In the genomic region with DNA sequence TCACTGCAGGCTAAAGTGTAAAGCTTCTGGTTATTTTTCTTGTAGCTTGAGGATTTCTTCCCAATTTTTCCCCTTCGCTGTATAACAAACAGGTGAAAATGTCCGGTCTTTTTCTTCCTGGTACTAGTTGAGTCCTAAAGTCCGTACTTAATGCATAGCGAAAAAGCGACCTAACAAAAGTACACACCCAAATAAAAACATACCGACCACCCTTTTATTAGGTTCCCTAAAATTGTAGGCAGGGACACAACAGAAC, we compare ENCODE assay signal across 8 cellular contexts. TPM values are rescaled to one million over a fixed set of nuclear protein-coding genes. Genes with fewer than 3 reads are reported as not detected.
DNase-seq lines count a peak whose midpoint lies in the region; ATAC-seq and TF ChIP-seq lines count a peak whose summit lies in the region.

No MANE protein-coding gene starts in this region.

- peaks cover 20% of the 10 kb centered on the region; the same call in 1 of the 2 replicates for H4K20me1 ChIP-seq in IMR-90 (ENCODE audit: insufficient read depth, low read length)

- BruUV-seq in A673 (replicated peaks; lab: Mats Ljungman, UMichigan) = no TSS peak
- no TSS peak for BruUV-seq in IMR-90 (replicated peaks; lab: Mats Ljungman, UMichigan)

- POLR2A ChIA-PET in A673 (lab: Charles Lee; ENCODE audit: low non-redundant PET) = interaction anchor here (0.5 to 0.6 kb wide), 2 partner anchors 213 to 728 kb away, joined by 3 to 10 read pairs; no protein-coding TSS in a partner anchor
- POLR2A ChIA-PET in IMR-90 (lab: Charles Lee; ENCODE audit: unreplicated experiment) = no interaction called here

- peak overlapping the region; percentile 80 for H3K27ac Mint-ChIP-seq in central memory CD8-positive, alpha-beta T cell (ENCODE audit: low read depth)

- H3K36me3 ChIP-seq in A673 (ENCODE audit: insufficient read depth, low read length, poor library complexity, severe bottlenecking) = peaks cover 12% of the 10 kb centered on the region
- H3K36me3 ChIP-seq in IMR-90 (ENCODE audit: control insufficient read depth, insufficient read depth, low read length) = peaks cover 9% of the 10 kb centered on the region
- peaks cover 11 to 27% of the 10 kb centered on the region in 2 donors for H3K36me3 ChIP-seq in muscle layer of duodenum (ENCODE audit: control insufficient read depth in 1 of 2, insufficient read depth in 2 of 2, low read length in 2 of 2)

- H3K36me3 Mint-ChIP-seq in central memory CD8-positive, alpha-beta T cell (ENCODE audit: insufficient read depth) = peaks cover 23% of the 10 kb centered on the region

- H2BK15ac ChIP-seq in IMR-90 (ENCODE audit: low read depth, low read length) = peak overlapping the region; percentile 37; the same call in 1 of the 3 replicates

- H2AFZ ChIP-seq in IMR-90 (replicated peaks; ENCODE audit: low read length, poor library complexity) = peak overlapping the region; percentile 93

- H3K14ac ChIP-seq in IMR-90 (replicated peaks; ENCODE audit: low read depth, low read length) = peak overlapping the region; percentile 96; the same call in 1 of the 2 replicates

- ATAC-seq in IMR-90 (ENCODE audit: low read depth) = no peak
- ATAC-seq in central memory CD8-positive, alpha-beta T cell (replicated peaks; ENCODE audit: extremely low read depth, poor library complexity, severe bottlenecking) = no peak
- no peak for ATAC-seq in HG03342 (IDR thresholded peaks at IDR 0.05; ENCODE audit: unreplicated experiment)
- no peak for ATAC-seq in GM19395 (IDR thresholded peaks at IDR 0.05; ENCODE audit: unreplicated experiment)

- no peaks in the 10 kb centered on the region for H3K9me3 Mint-ChIP-seq in central memory CD8-positive, alpha-beta T cell

- no peak overlapping the region; the same call in 1 of the 2 replicates for H4K5ac ChIP-seq in IMR-90 (ENCODE audit: low read depth, low read length)

- peak overlapping the region; percentile 80 for H3K4me3 ChIP-seq in A673 (ENCODE audit: low read depth, low read length, poor library complexity, severe bottlenecking)
- peak overlapping the region; percentile 84 for H3K4me3 ChIP-seq in IMR-90 (ENCODE audit: insufficient read depth, low read depth, low read length)
- peak overlapping the region; percentile 81 to 94 for H3K4me3 ChIP-seq in muscle layer of duodenum (ENCODE audit: low read depth in 1 of 2, low read length in 2 of 2)

- peak overlapping the region; percentile 97; the same call in 1 of the 2 replicates for H3K4ac ChIP-seq in IMR-90 (ENCODE audit: low read depth, low read length)

- H3K4me3 Mint-ChIP-seq in central memory CD8-positive, alpha-beta T cell = peak overlapping the region; percentile 91

- no peaks in the 10 kb centered on the region for H3K9me1 ChIP-seq in IMR-90 (ENCODE audit: insufficient read depth, low read length)

- H3K79me1 ChIP-seq in IMR-90 (ENCODE audit: low read depth in 1 of 2, low read length in 2 of 2) = peaks cover 27 to 66% of the 10 kb centered on the region in 2 experiments

- H3K9me3 ChIP-seq in A673 (ENCODE audit: low read depth, low read length, poor library complexity, severe bottlenecking) (no peaks in the 10 kb centered on the region), IMR-90 (ENCODE audit: control insufficient read depth, insufficient read depth, low read length) (no peaks in the 10 kb centered on the region), muscle layer of duodenum (ENCODE audit: control insufficient read depth in 1 of 2, low read length in 2 of 2) (no peaks in the 10 kb centered on the region)

- no peak for TF ChIP-seq POLR2A in IMR-90 (IDR thresholded peaks at IDR 0.05; ENCODE audit: low read depth, low read length)

- in situ Hi-C loops in IMR-90 (cut with MboI; ENCODE audit: low sequenced_read_pairs) = no loop called here

- dilution Hi-C loops in IMR-90 (cut with HindIII; ENCODE audit: low sequenced_read_pairs, unreplicated experiment) = no loop called here

- no peaks in the 10 kb centered on the region for H3K27me3 Mint-ChIP-seq in central memory CD8-positive, alpha-beta T cell

- no peak for DNase-seq in A673 (ENCODE audit: low spot score)
- DNase-seq in IMR-90 = no peak
- DNase-seq in central memory CD8-positive, alpha-beta T cell (ENCODE audit: low spot score in 2 of 2) = no peak
- no peak for DNase-seq in SKM-1 treated with dmso at 0.1 percent for 144 hours (lab: John Stamatoyannopoulos, UW; ENCODE audit: unreplicated experiment)
- no peak for DNase-seq in midbrain (lab: John Stamatoyannopoulos, UW)

- H2AK5ac ChIP-seq in IMR-90 (ENCODE audit: low read depth, low read length) = no peak overlapping the region

- no peak for TF ChIP-seq RAD21 in IMR-90 (IDR thresholded peaks at IDR 0.05; ENCODE audit: low read length)

- peak overlapping the region; percentile 92 for H3K27ac ChIP-seq in A673 (ENCODE audit: low read depth, low read length, poor library complexity, severe bottlenecking)
- H3K27ac ChIP-seq in IMR-90 (ENCODE audit: insufficient read depth, low read length) = peak overlapping the region; percentile 94; the same call in 1 of the 2 replicates
- peak overlapping the region; percentile 89 for H3K27ac ChIP-seq in muscle layer of duodenum (ENCODE audit: low read length)

- no peak overlapping the region for H2BK20ac ChIP-seq in IMR-90 (ENCODE audit: low read depth, low read length)

- H3K23ac ChIP-seq in IMR-90 (ENCODE audit: low read depth, low read length) = peak overlapping the region; percentile 97

- H3K27me3 ChIP-seq in A673 (replicated peaks; ENCODE audit: insufficient read depth, low read depth, low read length, poor library complexity) (no peaks in the 10 kb centered on the region), IMR-90 (ENCODE audit: control insufficient read depth, insufficient read depth, low read length) (no peaks in the 10 kb centered on the region), muscle layer of duodenum (ENCODE audit: low read depth, low read length) (no peaks in the 10 kb centered on the region)

- H3K56ac ChIP-seq in IMR-90 (ENCODE audit: extremely low read depth, insufficient read depth, low read length) = peak overlapping the region; percentile 98; the same call in 1 of the 2 replicates

- H2AK9ac ChIP-seq in IMR-90 (replicated peaks; ENCODE audit: low read depth, low read length, poor library complexity) = peak overlapping the region; percentile 86

- TF ChIP-seq CTCF in A673 (conservative IDR thresholded peaks at IDR 0.05; ENCODE audit: low read depth, low read length) = no peak
- no peak for TF ChIP-seq CTCF in IMR-90 (conservative IDR thresholded peaks at IDR 0.05; ENCODE audit: low read depth, low read length)

- peak overlapping the region; percentile 89 for H3K4me2 ChIP-seq in IMR-90 (ENCODE audit: low read depth, low read length)

- H3K4me1 Mint-ChIP-seq in central memory CD8-positive, alpha-beta T cell = peaks cover 55% of the 10 kb centered on the region

- H4K91ac ChIP-seq in IMR-90 (ENCODE audit: insufficient read depth, low read depth, low read length) = peak overlapping the region; percentile 93; the same call in 1 of the 2 replicates

- no CpG with 5 or more reads among the region's 6 CpGs for WGBS in IMR-90 (ENCODE audit: extremely low coverage in 2 of 2, insufficient read length in 1 of 2), 2 experiments

- CTCF ChIA-PET in A673 (lab: Charles Lee) = interaction anchor here (0.8 to 1.3 kb wide), 2 partner anchors 159 to 313 kb away, joined by 3 read pairs; no protein-coding TSS in a partner anchor
- CTCF ChIA-PET in IMR-90 (lab: Yijun Ruan, JAX) = no interaction called here

- H2BK5ac ChIP-seq in IMR-90 (ENCODE audit: low read depth, low read length, poor library complexity, severe bottlenecking) = peak overlapping the region; percentile 84

- H3K9ac ChIP-seq in IMR-90 (ENCODE audit: low read depth, low read length) = peak overlapping the region; percentile 88; the same call in 1 of the 2 replicates

- peak overlapping the region; percentile 31; the same call in 1 of the 2 replicates for H2BK120ac ChIP-seq in IMR-90 (ENCODE audit: low read depth, low read length)

- no peak overlapping the region for H3K18ac ChIP-seq in IMR-90 (ENCODE audit: low read depth, low read length)

- H4K8ac ChIP-seq in IMR-90 (ENCODE audit: low read depth in 2 of 2, low read length in 2 of 2) = peak overlapping the region; percentile 82 to 97

- intact Hi-C loops in A673 (cut with micrococcal nuclease; ENCODE audit: unreplicated experiment) (no loop called here), IMR-90 (cut with micrococcal nuclease) (loop anchor here (2.0 kb wide), 2 partner anchors 53 to 159 kb away; no protein-coding TSS in a partner anchor)

- H3K4me1 ChIP-seq in A673 (ENCODE audit: insufficient read depth, low read length, poor library complexity, severe bottlenecking) (peaks cover 30% of the 10 kb centered on the region), IMR-90 (ENCODE audit: control insufficient read depth, insufficient read depth, low read length) (peaks cover 4% of the 10 kb centered on the region; the same call in 1 of the 2 replicates), muscle layer of duodenum (ENCODE audit: control insufficient read depth in 1 of 2, insufficient read depth in 2 of 2, low read length in 2 of 2) (peaks cover 0 to 29% of the 10 kb centered on the region in 2 donors)

TF ChIP-seq in IMR-90, 13 proteins besides CTCF, POLR2A, EP300 and RAD21 (continues in another document):
- TF ChIP-seq CEBPB (IDR thresholded peaks at IDR 0.05; ENCODE audit: low read depth, low read length) (no peak), FOS (IDR thresholded peaks at IDR 0.05; ENCODE audit: low read depth, low read length) (no peak), MXI1 (IDR thresholded peaks at IDR 0.05; ENCODE audit: borderline replicate concordance, low read depth, low read length) (no peak), BHLHE40 (IDR thresholded peaks at IDR 0.05; ENCODE audit: low read depth, low read length) (no peak)

RNA-seq across cellular contexts. Expression of gene BTF3L4, which starts 0.3 kb away (rescaled TPM):
- total RNA-seq in A673 (2021) (84.4 and 87.0 TPM in 2 replicates), IMR-90 (2012; rRNA removed) (41.2 and 46.4 TPM in 2 replicates)
- polyA plus RNA-seq in IMR-90 (2012; rRNA removed) = 29.3 and 34.5 TPM in 2 replicates
- 4.9 and 8.1 TPM in 2 replicates for polyA plus RNA-seq in IMR-90 (2012; cell fraction: cytosol; rRNA removed)
- polyA plus RNA-seq in IMR-90 (2012; cell fraction: nucleus; rRNA removed; ENCODE audit: low replicate concordance) = 1.7 and 22.0 TPM in 2 replicates

RNA-seq across cellular contexts. Expression of gene TXNDC12, which starts 0.8 kb away (rescaled TPM):
- 56.0 and 70.1 TPM in 2 replicates for total RNA-seq in A673 (2021)
- 29.9 and 35.3 TPM in 2 replicates for total RNA-seq in IMR-90 (2012; rRNA removed)
- 22.0 and 24.4 TPM in 2 replicates for polyA plus RNA-seq in IMR-90 (2012; rRNA removed)
- polyA plus RNA-seq in IMR-90 (2012; cell fraction: cytosol; rRNA removed) = 13.5 and 14.3 TPM in 2 replicates
- 12.7 and 17.4 TPM in 2 replicates for polyA plus RNA-seq in IMR-90 (2012; cell fraction: nucleus; rRNA removed; ENCODE audit: low replicate concordance)

RNA-seq across cellular contexts. Expression of gene KTI12, which starts 22.2 kb away (rescaled TPM):
- total RNA-seq in A673 (2021) = 12.4 and 17.1 TPM in 2 replicates
- total RNA-seq in IMR-90 (2012; rRNA removed) = 13.1 and 15.2 TPM in 2 replicates
- polyA plus RNA-seq in IMR-90 (2012; rRNA removed) = 16.3 and 18.3 TPM in 2 replicates
- 13.6 and 18.8 TPM in 2 replicates for polyA plus RNA-seq in IMR-90 (2012; cell fraction: cytosol; rRNA removed)
- polyA plus RNA-seq in IMR-90 (2012; cell fraction: nucleus; rRNA removed; ENCODE audit: low replicate concordance) = 11.6 and 16.9 TPM in 2 replicates
